1 cellular context compared by ENCODE assay signal in genomic region chr15:74615313-74616019, GRCh38.
A peak's percentile ranks its signal among the peaks of the same experiment; 100 is the strongest.
TF ChIP-seq lines count a peak whose summit lies in the region.

Gene CLK3, plus strand, starts transcription at chr15:74615836. Its CDS starts 3,361 bp downstream, at chr15:74619197.

TF ChIP-seq in HepG2, 621 proteins besides CTCF, POLR2A, EP300 and RAD21 (continued from another document and continues in another):
- TF ChIP-seq SNAPC4 (CRISPR knock-in tag; IDR thresholded peaks at IDR 0.05) (no peak), SMYD3 (CRISPR knock-in tag; IDR thresholded peaks at IDR 0.05) (0 out of 2 replicates have a peak, but pooled peaks have one; percentile 82), ZNF616 (CRISPR knock-in tag; IDR thresholded peaks at IDR 0.05; ENCODE audit: low read depth) (peak; percentile 83), DDIT3 (CRISPR knock-in tag; IDR thresholded peaks at IDR 0.05) (no peak), RNF219 (CRISPR knock-in tag; IDR thresholded peaks at IDR 0.05) (no peak), RXRB (CRISPR knock-in tag; IDR thresholded peaks at IDR 0.05; ENCODE audit: borderline replicate concordance) (peak; percentile 44), ZNF549 (CRISPR knock-in tag; IDR thresholded peaks at IDR 0.05) (peak; percentile 14; the same call in 1 of the 2 replicates), ZNF563 (CRISPR knock-in tag; IDR thresholded peaks at IDR 0.05) (peak; percentile 94), ZNF770 (CRISPR knock-in tag; IDR thresholded peaks at IDR 0.05) (peak; percentile 52), SALL2 (CRISPR knock-in tag; IDR thresholded peaks at IDR 0.05) (peak; percentile 86), ZNF678 (CRISPR knock-in tag; IDR thresholded peaks at IDR 0.05) (0 out of 2 replicates have a peak, but pooled peaks have one; percentile 39), NFIB (CRISPR knock-in tag; IDR thresholded peaks at IDR 0.05; ENCODE audit: borderline replicate concordance) (no peak), FOSL1 (CRISPR knock-in tag; IDR thresholded peaks at IDR 0.05; ENCODE audit: borderline replicate concordance) (no peak), ZKSCAN5 (CRISPR knock-in tag; IDR thresholded peaks at IDR 0.05) (no peak), IRF9 (CRISPR knock-in tag; IDR thresholded peaks at IDR 0.05; ENCODE audit: borderline replicate concordance) (peak; percentile 61; the same call in 1 of the 2 replicates), ZNF20 (CRISPR knock-in tag; IDR thresholded peaks at IDR 0.05) (no peak), RFX1 (IDR thresholded peaks at IDR 0.05) (no peak), ZNF646 (CRISPR knock-in tag; IDR thresholded peaks at IDR 0.05) (no peak), SETDB1 (CRISPR knock-in tag; IDR thresholded peaks at IDR 0.05; ENCODE audit: borderline replicate concordance) (no peak), SP2 (CRISPR knock-in tag; IDR thresholded peaks at IDR 0.05) (peak; percentile 74), MEF2D (CRISPR knock-in tag; IDR thresholded peaks at IDR 0.05) (no peak), MYPOP (CRISPR knock-in tag; IDR thresholded peaks at IDR 0.05) (peak; percentile 45; the same call in 1 of the 2 replicates), RNF2 (conservative IDR thresholded peaks at IDR 0.05; ENCODE audit: low read depth) (0 out of 2 replicates have a peak, but pooled peaks have one; percentile 69), POGZ (CRISPR knock-in tag; IDR thresholded peaks at IDR 0.05) (peak; percentile 67; the same call in 1 of the 2 replicates), ETV6 (CRISPR knock-in tag; conservative IDR thresholded peaks at IDR 0.05) (peak; percentile 60), HIVEP1 (CRISPR knock-in tag; IDR thresholded peaks at IDR 0.05) (no peak), ZBTB7A (CRISPR knock-in tag; IDR thresholded peaks at IDR 0.05) (peak; percentile 48; the same call in 1 of the 2 replicates), ZNF33B (CRISPR knock-in tag; IDR thresholded peaks at IDR 0.05) (no peak), SIN3A (IDR thresholded peaks at IDR 0.05; ENCODE audit: borderline replicate concordance, low read depth, low read length) (peak; percentile 85; the same call in 1 of the 2 replicates), AHDC1 (CRISPR knock-in tag; IDR thresholded peaks at IDR 0.05; ENCODE audit: borderline replicate concordance) (peak; percentile 61; the same call in 1 of the 2 replicates), PHF8 (CRISPR knock-in tag; IDR thresholded peaks at IDR 0.05) (peak; percentile 86), MAFK (conservative IDR thresholded peaks at IDR 0.05 in 1 of 2, IDR thresholded peaks at IDR 0.05 in 1 of 2; ENCODE audit: low read length in 2 of 2) (no peak)
